In the genomic region with DNA sequence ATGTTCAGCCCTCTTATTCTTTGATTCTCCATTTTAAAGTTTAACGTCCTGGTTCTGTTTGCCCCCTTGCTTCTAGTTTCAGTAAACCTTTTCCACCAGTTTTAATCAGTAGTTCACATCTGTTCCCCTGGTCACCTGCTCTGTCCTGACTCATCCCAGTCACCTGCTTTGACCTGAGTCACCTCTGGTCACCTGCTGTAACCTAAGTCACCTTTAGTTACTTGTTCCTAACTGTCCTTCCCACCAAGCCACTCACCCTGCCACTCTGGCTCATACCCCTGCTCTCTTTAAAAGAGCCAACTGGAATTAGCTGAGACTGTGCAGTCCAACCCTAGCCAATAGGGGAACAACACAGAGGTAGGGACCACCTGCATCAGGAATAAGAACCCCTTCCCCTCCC, we compare ENCODE assay signal across 1 cellular context.
TF ChIP-seq lines count a peak whose summit lies in the region.

No MANE protein-coding gene starts in this region.

TF ChIP-seq in HepG2, 621 proteins besides CTCF, POLR2A, EP300 and RAD21:
- TF ChIP-seq NR2F6 (IDR thresholded peaks at IDR 0.05): no peak
- TF ChIP-seq NR2F6 (CRISPR knock-in tag; IDR thresholded peaks at IDR 0.05): 0 out of 2 replicates have a peak, but pooled peaks have one; percentile 47
- TF ChIP-seq, protein P1, sequence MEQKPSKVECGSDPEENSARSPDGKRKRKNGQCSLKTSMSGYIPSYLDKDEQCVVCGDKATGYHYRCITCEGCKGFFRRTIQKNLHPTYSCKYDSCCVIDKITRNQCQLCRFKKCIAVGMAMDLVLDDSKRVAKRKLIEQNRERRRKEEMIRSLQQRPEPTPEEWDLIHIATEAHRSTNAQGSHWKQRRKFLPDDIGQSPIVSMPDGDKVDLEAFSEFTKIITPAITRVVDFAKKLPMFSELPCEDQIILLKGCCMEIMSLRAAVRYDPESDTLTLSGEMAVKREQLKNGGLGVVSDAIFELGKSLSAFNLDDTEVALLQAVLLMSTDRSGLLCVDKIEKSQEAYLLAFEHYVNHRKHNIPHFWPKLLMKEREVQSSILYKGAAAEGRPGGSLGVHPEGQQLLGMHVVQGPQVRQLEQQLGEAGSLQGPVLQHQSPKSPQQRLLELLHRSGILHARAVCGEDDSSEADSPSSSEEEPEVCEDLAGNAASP (CRISPR knock-in tag; IDR thresholded peaks at IDR 0.05; ENCODE audit: borderline replicate concordance): peak; percentile 58; the same call in 1 of the 2 replicates
- TF ChIP-seq, protein P2, sequence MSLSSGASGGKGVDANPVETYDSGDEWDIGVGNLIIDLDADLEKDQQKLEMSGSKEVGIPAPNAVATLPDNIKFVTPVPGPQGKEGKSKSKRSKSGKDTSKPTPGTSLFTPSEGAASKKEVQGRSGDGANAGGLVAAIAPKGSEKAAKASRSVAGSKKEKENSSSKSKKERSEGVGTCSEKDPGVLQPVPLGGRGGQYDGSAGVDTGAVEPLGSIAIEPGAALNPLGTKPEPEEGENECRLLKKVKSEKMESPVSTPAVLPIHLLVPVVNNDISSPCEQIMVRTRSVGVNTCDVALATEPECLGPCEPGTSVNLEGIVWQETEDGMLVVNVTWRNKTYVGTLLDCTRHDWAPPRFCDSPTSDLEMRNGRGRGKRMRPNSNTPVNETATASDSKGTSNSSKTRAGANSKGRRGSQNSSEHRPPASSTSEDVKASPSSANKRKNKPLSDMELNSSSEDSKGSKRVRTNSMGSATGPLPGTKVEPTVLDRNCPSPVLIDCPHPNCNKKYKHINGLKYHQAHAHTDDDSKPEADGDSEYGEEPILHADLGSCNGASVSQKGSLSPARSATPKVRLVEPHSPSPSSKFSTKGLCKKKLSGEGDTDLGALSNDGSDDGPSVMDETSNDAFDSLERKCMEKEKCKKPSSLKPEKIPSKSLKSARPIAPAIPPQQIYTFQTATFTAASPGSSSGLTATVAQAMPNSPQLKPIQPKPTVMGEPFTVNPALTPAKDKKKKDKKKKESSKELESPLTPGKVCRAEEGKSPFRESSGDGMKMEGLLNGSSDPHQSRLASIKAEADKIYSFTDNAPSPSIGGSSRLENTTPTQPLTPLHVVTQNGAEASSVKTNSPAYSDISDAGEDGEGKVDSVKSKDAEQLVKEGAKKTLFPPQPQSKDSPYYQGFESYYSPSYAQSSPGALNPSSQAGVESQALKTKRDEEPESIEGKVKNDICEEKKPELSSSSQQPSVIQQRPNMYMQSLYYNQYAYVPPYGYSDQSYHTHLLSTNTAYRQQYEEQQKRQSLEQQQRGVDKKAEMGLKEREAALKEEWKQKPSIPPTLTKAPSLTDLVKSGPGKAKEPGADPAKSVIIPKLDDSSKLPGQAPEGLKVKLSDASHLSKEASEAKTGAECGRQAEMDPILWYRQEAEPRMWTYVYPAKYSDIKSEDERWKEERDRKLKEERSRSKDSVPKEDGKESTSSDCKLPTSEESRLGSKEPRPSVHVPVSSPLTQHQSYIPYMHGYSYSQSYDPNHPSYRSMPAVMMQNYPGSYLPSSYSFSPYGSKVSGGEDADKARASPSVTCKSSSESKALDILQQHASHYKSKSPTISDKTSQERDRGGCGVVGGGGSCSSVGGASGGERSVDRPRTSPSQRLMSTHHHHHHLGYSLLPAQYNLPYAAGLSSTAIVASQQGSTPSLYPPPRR (CRISPR knock-in tag; IDR thresholded peaks at IDR 0.05; ENCODE audit: borderline replicate concordance): no peak
- peak; percentile 43 for TF ChIP-seq RARA (CRISPR knock-in tag; IDR thresholded peaks at IDR 0.05)
- TF ChIP-seq RXRB (CRISPR knock-in tag; IDR thresholded peaks at IDR 0.05; ENCODE audit: borderline replicate concordance): 0 out of 2 replicates have a peak, but pooled peaks have one; percentile 26
- TF ChIP-seq, protein P3, sequence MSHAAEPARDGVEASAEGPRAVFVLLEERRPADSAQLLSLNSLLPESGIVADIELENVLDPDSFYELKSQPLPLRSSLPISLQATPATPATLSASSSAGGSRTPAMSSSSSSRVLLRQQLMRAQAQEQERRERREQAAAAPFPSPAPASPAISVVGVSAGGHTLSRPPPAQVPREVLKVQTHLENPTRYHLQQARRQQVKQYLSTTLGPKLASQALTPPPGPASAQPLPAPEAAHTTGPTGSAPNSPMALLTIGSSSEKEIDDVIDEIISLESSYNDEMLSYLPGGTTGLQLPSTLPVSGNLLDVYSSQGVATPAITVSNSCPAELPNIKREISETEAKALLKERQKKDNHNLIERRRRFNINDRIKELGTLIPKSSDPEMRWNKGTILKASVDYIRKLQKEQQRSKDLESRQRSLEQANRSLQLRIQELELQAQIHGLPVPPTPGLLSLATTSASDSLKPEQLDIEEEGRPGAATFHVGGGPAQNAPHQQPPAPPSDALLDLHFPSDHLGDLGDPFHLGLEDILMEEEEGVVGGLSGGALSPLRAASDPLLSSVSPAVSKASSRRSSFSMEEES (CRISPR knock-in tag; IDR thresholded peaks at IDR 0.05): peak; percentile 62
- no peak for TF ChIP-seq ZNF674 (CRISPR knock-in tag; IDR thresholded peaks at IDR 0.05; ENCODE audit: low read depth)
- no peak for TF ChIP-seq MTF1 (CRISPR knock-in tag; IDR thresholded peaks at IDR 0.05)
- TF ChIP-seq RXRA (CRISPR knock-in tag; IDR thresholded peaks at IDR 0.05): peak; percentile 52; the same call in 1 of the 2 replicates
- TF ChIP-seq FOSL2 (CRISPR knock-in tag; IDR thresholded peaks at IDR 0.05): peak; percentile 81
TF ChIP-seq in HepG2: peak in this region for 7.
